31 cellular contexts compared by ENCODE assay signal in genomic region chr3:42250761-42251160, GRCh38. TPM values are rescaled to one million over a fixed set of nuclear protein-coding genes. Genes with fewer than 3 reads are reported as not detected.
"Had no signal": no experiment of that assay in that cellular context is flagged by ENCODE, and none has a peak within 500 bp of the region (broad histone marks: within the 10 kb centered on the region; RNA-seq: fewer than 3 reads in every experiment).

No MANE protein-coding gene starts in this region.

- H3K4me3 ChIP-seq: stomach, suprapubic skin, testis, thoracic aorta, thyroid gland, tibial artery, tibial nerve, transverse colon, upper lobe of left lung, upper lobe of right lung, uterus, vagina had no signal

- ATAC-seq: stimulated activated effector memory CD8-positive, alpha-beta T cell treated with anti-CD3 and anti-CD28 coated beads, Interleukin-12 subunit alpha, Interleukin-12 subunit beta, amount 100 ng/mL, for 72 hours; stimulated activated memory B cell treated with anti-CD40 and anti-IgM and Interleukin-4, amounts not matched to agents 10 μg/mL and 1 μg/mL and 100 μg/mL, for 72 hours; stimulated activated naive B cell treated with anti-CD40 and anti-IgM and Interleukin-4, amounts not matched to agents 10 μg/mL and 1 μg/mL and 100 μg/mL, for 72 hours; stimulated activated naive CD8-positive, alpha-beta T cell treated with anti-CD3 and anti-CD28 coated beads, Interleukin-15, amount 100 ng/mL, for 72 hours; stimulated activated naive CD8-positive, alpha-beta T cell treated with anti-CD3 and anti-CD28 coated beads, Interleukin-15, Interleukin-2, amounts not matched to agents 100 U/mL and 50 U/mL, for 24 hours; upper lobe of right lung had no signal

- DNase-seq: stimulated activated CD4-positive, alpha-beta T cell treated with anti-CD3 and anti-CD28 coated beads, Interleukin-2, amount 100 ng/mL, for 48 hours; stimulated activated CD4-positive, alpha-beta T cell treated with anti-CD3 and anti-CD28 coated beads, Interleukin-4, amount 100 ng/mL, for 1 hour; stimulated activated CD4-positive, alpha-beta T cell treated with anti-CD3 and anti-CD28 coated beads, Interleukin-4, amount 100 ng/mL, for 24 hours; stimulated activated CD4-positive, alpha-beta T cell treated with anti-CD3 and anti-CD28 coated beads, Interleukin-4, amount 100 ng/mL, for 4 hours; stimulated activated CD8-positive, alpha-beta memory T cell treated with anti-CD3 and anti-CD28 coated beads, Interleukin-4, amount 100 ng/mL, for 48 hours; stimulated activated naive B cell treated with anti-CD40 and anti-IgM and Interleukin-4, amounts not matched to agents 10 μg/mL and 1 μg/mL and 100 μg/mL, for 72 hours; stimulated activated naive CD4-positive, alpha-beta T cell; stimulated activated naive CD4-positive, alpha-beta T cell treated with Interleukin-2 at 50 U/mL for 16 hours; stimulated activated naive CD8-positive, alpha-beta T cell treated with anti-CD3 and anti-CD28 coated beads, Interleukin-15, amount 100 ng/mL, for 72 hours; stimulated activated naive CD8-positive, alpha-beta T cell treated with anti-CD3 and anti-CD28 coated beads, Interleukin-15, Interleukin-2, amounts not matched to agents 100 U/mL and 50 U/mL, for 24 hours; stomach; substantia nigra; testis; thyroid gland; tibial artery; transverse colon; trophoblast cell; upper lobe of left lung; upper lobe of right lung; uterus had no signal

- H3K27ac Mint-ChIP-seq: stimulated activated effector memory CD8-positive, alpha-beta T cell treated with anti-CD3 and anti-CD28 coated beads, Interleukin-12 subunit alpha, Interleukin-12 subunit beta, amount 100 ng/mL, for 72 hours; stimulated activated memory B cell treated with anti-CD40 and anti-IgM and Interleukin-4, amounts not matched to agents 10 μg/mL and 1 μg/mL and 100 μg/mL, for 72 hours; stimulated activated naive B cell treated with anti-CD40 and anti-IgM and Interleukin-4, amounts not matched to agents 10 μg/mL and 1 μg/mL and 100 μg/mL, for 72 hours; stimulated activated naive CD8-positive, alpha-beta T cell treated with anti-CD3 and anti-CD28 coated beads, Interleukin-15, amount 100 ng/mL, for 72 hours; stimulated activated naive CD8-positive, alpha-beta T cell treated with anti-CD3 and anti-CD28 coated beads, Interleukin-15, Interleukin-2, amounts not matched to agents 100 ng/mL and 50 ng/mL, for 24 hours; type B pancreatic cell had no signal

- H3K4me1 ChIP-seq: testis, thyroid gland, tibial artery, upper lobe of right lung, uterus, vagina had no signal

- H3K9me3 Mint-ChIP-seq: stimulated activated effector memory CD8-positive, alpha-beta T cell treated with anti-CD3 and anti-CD28 coated beads, Interleukin-12 subunit alpha, Interleukin-12 subunit beta, amount 100 ng/mL, for 72 hours; stimulated activated memory B cell treated with anti-CD40 and anti-IgM and Interleukin-4, amounts not matched to agents 10 μg/mL and 1 μg/mL and 100 μg/mL, for 72 hours; stimulated activated naive B cell treated with anti-CD40 and anti-IgM and Interleukin-4, amounts not matched to agents 10 μg/mL and 1 μg/mL and 100 μg/mL, for 72 hours; stimulated activated naive CD8-positive, alpha-beta T cell treated with anti-CD3 and anti-CD28 coated beads, Interleukin-15, amount 100 ng/mL, for 72 hours; stimulated activated naive CD8-positive, alpha-beta T cell treated with anti-CD3 and anti-CD28 coated beads, Interleukin-15, Interleukin-2, amounts not matched to agents 100 ng/mL and 50 ng/mL, for 24 hours; type B pancreatic cell had no signal

- H3K4me3 Mint-ChIP-seq: stimulated activated effector memory CD8-positive, alpha-beta T cell treated with anti-CD3 and anti-CD28 coated beads, Interleukin-12 subunit alpha, Interleukin-12 subunit beta, amount 100 ng/mL, for 72 hours; stimulated activated memory B cell treated with anti-CD40 and anti-IgM and Interleukin-4, amounts not matched to agents 10 μg/mL and 1 μg/mL and 100 μg/mL, for 72 hours; stimulated activated naive B cell treated with anti-CD40 and anti-IgM and Interleukin-4, amounts not matched to agents 10 μg/mL and 1 μg/mL and 100 μg/mL, for 72 hours; stimulated activated naive CD8-positive, alpha-beta T cell treated with anti-CD3 and anti-CD28 coated beads, Interleukin-15, amount 100 ng/mL, for 72 hours; stimulated activated naive CD8-positive, alpha-beta T cell treated with anti-CD3 and anti-CD28 coated beads, Interleukin-15, Interleukin-2, amounts not matched to agents 100 ng/mL and 50 ng/mL, for 24 hours; type B pancreatic cell had no signal

- H3K36me3 Mint-ChIP-seq: stimulated activated effector memory CD8-positive, alpha-beta T cell treated with anti-CD3 and anti-CD28 coated beads, Interleukin-12 subunit alpha, Interleukin-12 subunit beta, amount 100 ng/mL, for 72 hours; stimulated activated memory B cell treated with anti-CD40 and anti-IgM and Interleukin-4, amounts not matched to agents 10 μg/mL and 1 μg/mL and 100 μg/mL, for 72 hours; stimulated activated naive B cell treated with anti-CD40 and anti-IgM and Interleukin-4, amounts not matched to agents 10 μg/mL and 1 μg/mL and 100 μg/mL, for 72 hours; type B pancreatic cell had no signal

- H3K36me3 ChIP-seq: stomach, suprapubic skin, thoracic aorta, thyroid gland, tibial artery, tibial nerve, transverse colon, upper lobe of left lung, upper lobe of right lung, uterus, vagina had no signal

- H3K27ac ChIP-seq: stomach, suprapubic skin, testis, thoracic aorta, thyroid gland, tibial artery, tibial nerve, transverse colon, upper lobe of left lung, upper lobe of right lung, uterus, vagina had no signal

- H3K9me3 ChIP-seq: stomach, suprapubic skin, testis, thoracic aorta, thyroid gland, tibial artery, tibial nerve, transverse colon, upper lobe of left lung, upper lobe of right lung, uterus, vagina had no signal

RNA-seq across cellular contexts. Expression of gene CCK, which starts 15.2 kb away (rescaled TPM):
- total RNA-seq: subcutaneous adipose tissue, thoracic aorta, tibial nerve, ureter, urinary bladder, uterus, vagina had no signal
- polyA plus RNA-seq: urinary bladder had no signal
